ENCODE assay signal across 10 cellular contexts in the genomic region with DNA sequence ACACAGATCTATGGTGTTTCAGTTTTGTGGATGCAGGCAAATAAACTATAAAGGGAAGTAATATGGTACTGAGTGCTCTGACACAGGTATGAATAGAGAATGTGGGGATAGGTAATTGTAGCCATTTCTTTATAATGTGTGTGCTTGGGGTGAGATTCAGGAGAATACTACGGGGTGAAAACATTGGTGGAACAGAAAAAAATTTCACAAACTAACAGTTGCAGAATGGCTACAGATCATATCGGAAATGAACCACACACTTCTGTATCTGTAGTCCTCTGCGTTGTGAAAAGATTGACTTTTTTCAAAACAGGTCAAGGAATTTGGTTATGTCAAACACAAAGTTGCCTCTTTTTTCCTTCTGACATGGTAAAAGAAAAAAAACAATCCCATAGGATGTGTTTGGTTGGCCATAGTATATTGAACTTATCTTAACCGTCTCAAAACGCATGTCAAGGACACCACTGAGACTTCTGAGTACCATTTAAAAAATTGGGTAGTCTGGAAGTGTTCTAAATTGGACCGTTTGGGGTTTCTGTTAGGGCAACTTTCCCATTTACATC. TPM values are rescaled to one million over a fixed set of nuclear protein-coding genes. Genes with fewer than 3 reads are reported as not detected.
DNase-seq lines count a peak whose midpoint lies in the region; ATAC-seq and TF ChIP-seq lines count a peak whose summit lies in the region.
"Had no signal": no experiment of that assay in that cellular context is flagged by ENCODE, and none has a peak within 500 bp of the region (broad histone marks: within the 10 kb centered on the region; RNA-seq: fewer than 3 reads in every experiment).

No MANE protein-coding gene starts in this region.

- no peaks in the 10 kb centered on the region for H3K9me3 Mint-ChIP-seq in T-helper 2 cell treated with Interferon-gamma antibody and Interleukin-4, amounts not matched to agents 5 μg/mL and 100 μg/mL, for 36 hours

- DNase-seq in T-helper 2 cell treated with Interferon-gamma antibody and Interleukin-4, amounts not matched to agents 5 μg/mL and 100 μg/mL, for 36 hours (ENCODE audit: low spot score): no peak
- DNase-seq in T-helper 2 cell (no peak), RPMI8226 (peak; percentile 19), fibroblast of villous mesenchyme (ENCODE audit: low read depth) (no peak), AML-193 (lab: John Stamatoyannopoulos, UW) (no peak)
- DNase-seq: ACHN, NCI-H2029 treated with DMSO at 0.1 percent for 48 hours had no signal

- H3K4me3 Mint-ChIP-seq in T-helper 2 cell treated with Interferon-gamma antibody and Interleukin-4, amounts not matched to agents 5 μg/mL and 100 μg/mL, for 36 hours: peak overlapping the region; percentile 96

- no peak for TF ChIP-seq CTCF in fibroblast of villous mesenchyme (IDR thresholded peaks at IDR 0.05; ENCODE audit: insufficient read depth, low read depth, low read length)

- H3K27ac ChIP-seq in skin epidermis: peak overlapping the region in 2 of 21 experiments; percentile 95

- H3K36me3 Mint-ChIP-seq in T-helper 2 cell treated with Interferon-gamma antibody and Interleukin-4, amounts not matched to agents 5 μg/mL and 100 μg/mL, for 36 hours (ENCODE audit: low read depth): peaks cover 14% of the 10 kb centered on the region

- peak overlapping the region; percentile 67 for H3K27ac Mint-ChIP-seq in T-helper 2 cell treated with Interferon-gamma antibody and Interleukin-4, amounts not matched to agents 5 μg/mL and 100 μg/mL, for 36 hours

- H3K4me1 Mint-ChIP-seq in T-helper 2 cell treated with Interferon-gamma antibody and Interleukin-4, amounts not matched to agents 5 μg/mL and 100 μg/mL, for 36 hours (ENCODE audit: low read depth): peaks cover 37% of the 10 kb centered on the region

- H3K4me3 ChIP-seq in fibroblast of villous mesenchyme (ENCODE audit: low read depth, low read length): peak overlapping the region; percentile 92
- H3K4me3 ChIP-seq in skin epidermis: peak overlapping the region in 4 of 7 experiments; percentile 72 to 76 (median 74)

- ATAC-seq in HG02642 (IDR thresholded peaks at IDR 0.05; ENCODE audit: poor library complexity, unreplicated experiment) (no peak), HG02678 (IDR thresholded peaks at IDR 0.05; ENCODE audit: unreplicated experiment) (no peak)

- peaks cover 14% of the 10 kb centered on the region for H3K27me3 Mint-ChIP-seq in T-helper 2 cell treated with Interferon-gamma antibody and Interleukin-4, amounts not matched to agents 5 μg/mL and 100 μg/mL, for 36 hours (ENCODE audit: low read depth)

RNA-seq across cellular contexts. Expression of a gene that starts 1.1 kb away (rescaled TPM):
- total RNA-seq in fibroblast of villous mesenchyme: 24.5 and 40.2 TPM in 2 replicates

RNA-seq across cellular contexts. Expression of a gene that starts 15.5 kb away (rescaled TPM):
- 5.8 and 7.8 TPM in 2 replicates for total RNA-seq in fibroblast of villous mesenchyme
